ENCODE assay signal across 8 cellular contexts in genomic region chr10:90871279-90871760, GRCh38. TPM values are rescaled to one million over a fixed set of nuclear protein-coding genes. Genes with fewer than 3 reads are reported as not detected.
DNase-seq lines count a peak whose midpoint lies in the region; ATAC-seq and TF ChIP-seq lines count a peak whose summit lies in the region.

No MANE protein-coding gene starts in this region.

- peak overlapping the region; percentile 97 for H3K4me3 Mint-ChIP-seq in activated T-helper 1 cell treated with anti-CD3 and anti-CD28 coated beads, Interleukin-12 subunit alpha, Interleukin-12 subunit beta, Interleukin-2, Interleukin-4 antibody, amounts not matched to agents 30 ng/mL and 10 ng/mL and 1 ng/mL, durations not matched to agents 14 hours and 24 hours and 36 hours
- H3K4me3 Mint-ChIP-seq in naive thymus-derived CD8-positive, alpha-beta T cell: peak overlapping the region; percentile 93 to 99 (median 98)

- H3K9me3 Mint-ChIP-seq in activated T-helper 1 cell treated with anti-CD3 and anti-CD28 coated beads, Interleukin-12 subunit alpha, Interleukin-12 subunit beta, Interleukin-2, Interleukin-4 antibody, amounts not matched to agents 30 ng/mL and 10 ng/mL and 1 ng/mL, durations not matched to agents 14 hours and 24 hours and 36 hours: peaks cover 4% of the 10 kb centered on the region
- H3K9me3 Mint-ChIP-seq in naive thymus-derived CD8-positive, alpha-beta T cell: peaks cover 0 to 7% (median 0%) of the 10 kb centered on the region in 9 donors

- TF ChIP-seq CTCF in fibroblast of pulmonary artery (IDR thresholded peaks at IDR 0.05; ENCODE audit: low read length, missing control alignments) (peak; percentile 66), upper lobe of right lung (IDR thresholded peaks at IDR 0.05) (peak; percentile 46)

- H3K4me1 ChIP-seq in upper lobe of right lung: peaks cover 15% of the 10 kb centered on the region

- H3K27me3 ChIP-seq in upper lobe of right lung: no peaks in the 10 kb centered on the region

- H3K4me1 Mint-ChIP-seq in activated T-helper 1 cell treated with anti-CD3 and anti-CD28 coated beads, Interleukin-12 subunit alpha, Interleukin-12 subunit beta, Interleukin-2, Interleukin-4 antibody, amounts not matched to agents 30 ng/mL and 10 ng/mL and 1 ng/mL, durations not matched to agents 14 hours and 24 hours and 36 hours (ENCODE audit: low read depth): peaks cover 39% of the 10 kb centered on the region
- H3K4me1 Mint-ChIP-seq in naive thymus-derived CD8-positive, alpha-beta T cell: peaks cover 10 to 33% (median 32%) of the 10 kb centered on the region in 4 donors

- POLR2A ChIA-PET in naive thymus-derived CD8-positive, alpha-beta T cell (lab: Charles Lee): interaction anchor here (1.4 kb wide), 1 partner anchor 292 kb away, joined by 5 read pairs; no protein-coding TSS in a partner anchor

- peaks cover 11% of the 10 kb centered on the region for H3K36me3 ChIP-seq in upper lobe of right lung

- peak in 12 of 14 donors; percentile 4 to 74 (median 18) for DNase-seq in C1 segment of cervical spinal cord (lab: John Stamatoyannopoulos, UW)
- peak; percentile 33 for DNase-seq in NCI-H748 treated with DMSO at 0.1 percent for 48 hours (lab: John Stamatoyannopoulos, UW)
- DNase-seq in activated T-helper 1 cell treated with anti-CD3 and anti-CD28 coated beads, Interleukin-12 subunit alpha, Interleukin-12 subunit beta, Interleukin-2, Interleukin-4 antibody, amounts not matched to agents 30 ng/mL and 10 ng/mL and 1 ng/mL, durations not matched to agents 14 hours and 24 hours and 36 hours (ENCODE audit: low spot score): peak; percentile 39
- DNase-seq in fibroblast of pulmonary artery (ENCODE audit: low read depth): peak; percentile 84
- DNase-seq in naive thymus-derived CD8-positive, alpha-beta T cell: peak in 7 of 10 donors; percentile 11 to 40 (median 27)
- DNase-seq in upper lobe of right lung: no peak

- H3K27ac ChIP-seq in upper lobe of right lung: no peak overlapping the region

- intact Hi-C loops in activated T-helper 1 cell treated with anti-CD3 and anti-CD28 coated beads, Interleukin-12 subunit alpha, Interleukin-12 subunit beta, Interleukin-2, Interleukin-4 antibody, amounts not matched to agents 30 ng/mL and 10 ng/mL and 1 ng/mL, durations not matched to agents 14 hours and 24 hours and 36 hours (cut with micrococcal nuclease): loop anchor here (1.0 to 10.0 kb wide), 13 partner anchors 15 to 1813 kb away; partner anchors contain the start of genes CPEB3, HECTD2, HHEX and KIF20B
- intact Hi-C loops in upper lobe of right lung (cut with DNase I): no loop called here

- no peaks in the 10 kb centered on the region for H3K9me3 ChIP-seq in upper lobe of right lung

- H3K27ac Mint-ChIP-seq in activated T-helper 1 cell treated with anti-CD3 and anti-CD28 coated beads, Interleukin-12 subunit alpha, Interleukin-12 subunit beta, Interleukin-2, Interleukin-4 antibody, amounts not matched to agents 30 ng/mL and 10 ng/mL and 1 ng/mL, durations not matched to agents 14 hours and 24 hours and 36 hours: peak overlapping the region; percentile 91
- H3K27ac Mint-ChIP-seq in naive thymus-derived CD8-positive, alpha-beta T cell: peak overlapping the region; percentile 10 to 96 (median 91)

- ATAC-seq in GM19035 (IDR thresholded peaks at IDR 0.05; ENCODE audit: unreplicated experiment) (peak; percentile 59), HG03196 (IDR thresholded peaks at IDR 0.05; ENCODE audit: unreplicated experiment) (peak; percentile 48), upper lobe of right lung (peak; percentile 68)
- ATAC-seq in naive thymus-derived CD8-positive, alpha-beta T cell: peak; percentile 48 to 57

- H3K27me3 Mint-ChIP-seq in activated T-helper 1 cell treated with anti-CD3 and anti-CD28 coated beads, Interleukin-12 subunit alpha, Interleukin-12 subunit beta, Interleukin-2, Interleukin-4 antibody, amounts not matched to agents 30 ng/mL and 10 ng/mL and 1 ng/mL, durations not matched to agents 14 hours and 24 hours and 36 hours (ENCODE audit: insufficient read depth): peaks cover 33% of the 10 kb centered on the region
- H3K27me3 Mint-ChIP-seq in naive thymus-derived CD8-positive, alpha-beta T cell: peaks cover 10 to 42% (median 24%) of the 10 kb centered on the region in 5 donors

- H3K36me3 Mint-ChIP-seq in activated T-helper 1 cell treated with anti-CD3 and anti-CD28 coated beads, Interleukin-12 subunit alpha, Interleukin-12 subunit beta, Interleukin-2, Interleukin-4 antibody, amounts not matched to agents 30 ng/mL and 10 ng/mL and 1 ng/mL, durations not matched to agents 14 hours and 24 hours and 36 hours (ENCODE audit: low read depth): peaks cover 6% of the 10 kb centered on the region
- peaks cover under 1 to 9% (median 9%) of the 10 kb centered on the region in 3 donors for H3K36me3 Mint-ChIP-seq in naive thymus-derived CD8-positive, alpha-beta T cell

- H3K4me3 ChIP-seq in fibroblast of pulmonary artery (replicated peaks; ENCODE audit: low read depth, low read length): peak overlapping the region; percentile 72
- H3K4me3 ChIP-seq in upper lobe of right lung: peak overlapping the region; percentile 92

RNA-seq across cellular contexts. Expression of gene RPP30, which starts 0.5 kb away (rescaled TPM):
- 78.3 and 80.4 TPM in 2 replicates for total RNA-seq in activated T-helper 1 cell treated with anti-CD3 and anti-CD28 coated beads, Interleukin-12 subunit alpha, Interleukin-12 subunit beta, Interleukin-2, Interleukin-4 antibody, amounts not matched to agents 30 ng/mL and 10 ng/mL and 1 ng/mL, durations not matched to agents 14 hours and 24 hours and 36 hours
- total RNA-seq in naive thymus-derived CD8-positive, alpha-beta T cell: 10 to 100 TPM; 35.4 to 35.6 TPM
- polyA plus RNA-seq in naive thymus-derived CD8-positive, alpha-beta T cell: 10 to 100 TPM; 36.7 to 48.2 (median 37.7) TPM
- total RNA-seq in upper lobe of right lung: 26.1 TPM

RNA-seq across cellular contexts. Expression of gene HTR7, which starts 13.5 kb away (rescaled TPM):
- total RNA-seq in activated T-helper 1 cell treated with anti-CD3 and anti-CD28 coated beads, Interleukin-12 subunit alpha, Interleukin-12 subunit beta, Interleukin-2, Interleukin-4 antibody, amounts not matched to agents 30 ng/mL and 10 ng/mL and 1 ng/mL, durations not matched to agents 14 hours and 24 hours and 36 hours: not detected in 2 replicates
- total RNA-seq in naive thymus-derived CD8-positive, alpha-beta T cell: not detected
- polyA plus RNA-seq in naive thymus-derived CD8-positive, alpha-beta T cell: under 1 TPM in 1 of 3 donors, not detected in 2; 0.07 TPM
- total RNA-seq in upper lobe of right lung: 0.64 TPM

RNA-seq across cellular contexts. Expression of gene ANKRD1, which starts 49.6 kb away (rescaled TPM):
- not detected in 2 replicates for total RNA-seq in activated T-helper 1 cell treated with anti-CD3 and anti-CD28 coated beads, Interleukin-12 subunit alpha, Interleukin-12 subunit beta, Interleukin-2, Interleukin-4 antibody, amounts not matched to agents 30 ng/mL and 10 ng/mL and 1 ng/mL, durations not matched to agents 14 hours and 24 hours and 36 hours
- not detected for total RNA-seq in naive thymus-derived CD8-positive, alpha-beta T cell
- polyA plus RNA-seq in naive thymus-derived CD8-positive, alpha-beta T cell: not detected
- total RNA-seq in upper lobe of right lung: 156 TPM

Comparison
In these comparisons a context has a peak if more than half of its experiments do, and no peak if none do; other contexts are left out.
1. RNA of gene ANKRD1, which starts 49.6 kb away (total RNA-seq): 156 TPM in upper lobe of right lung (single experiment); not detected in activated T-helper 1 cell treated with anti-CD3 and anti-CD28 coated beads, Interleukin-12 subunit alpha, Interleukin-12 subunit beta, Interleukin-2, Interleukin-4 antibody, amounts not matched to agents 30 ng/mL and 10 ng/mL and 1 ng/mL, durations not matched to agents 14 hours and 24 hours and 36 hours and not detected in naive thymus-derived CD8-positive, alpha-beta T cell; every median in the first group is over 100 times any median in the second.
2. Peak in every context shown above with its lines, with median percentiles within 50 percentile points of each other: ATAC-seq.